ENCODE assay signal across 20 cellular contexts in genomic region chr17:83057397-83057761, GRCh38. TPM values are rescaled to one million over a fixed set of nuclear protein-coding genes. Genes with fewer than 3 reads are reported as not detected.
DNase-seq lines count a peak whose midpoint lies in the region; ATAC-seq, FAIRE-seq and TF ChIP-seq lines count a peak whose summit lies in the region.
"Had no signal": no experiment of that assay in that cellular context is flagged by ENCODE, and none has a peak within 500 bp of the region (broad histone marks: within the 10 kb centered on the region; RNA-seq: fewer than 3 reads in every experiment).

No MANE protein-coding gene starts in this region.

- TF ChIP-seq CTCF in SK-N-SH (IDR thresholded peaks at IDR 0.05) (no peak), kidney (IDR thresholded peaks at IDR 0.05; ENCODE audit: borderline replicate concordance, extremely low read depth, insufficient read depth) (no peak), stomach (IDR thresholded peaks at IDR 0.05) (no peak), lower lobe of right lung (IDR thresholded peaks at IDR 0.05) (no peak)

- peaks cover 11% of the 10 kb centered on the region for H3K4me1 Mint-ChIP-seq in activated naive CD8-positive, alpha-beta T cell treated with anti-CD3 and anti-CD28 coated beads, Interleukin-2, amount 10 ng/mL, durations not matched to agents 7 days and 5 days
- peaks cover 10% of the 10 kb centered on the region for H3K4me1 Mint-ChIP-seq in activated naive CD8-positive, alpha-beta T cell treated with anti-CD3 and anti-CD28 coated beads for 36 hours
- H3K4me1 Mint-ChIP-seq in immature natural killer cell, result peaks cover 17 to 26% of the 10 kb centered on the region in 2 donors

- H3K27me3 Mint-ChIP-seq in activated naive CD8-positive, alpha-beta T cell treated with anti-CD3 and anti-CD28 coated beads, Interleukin-2, amount 10 ng/mL, durations not matched to agents 7 days and 5 days, result peaks cover 5% of the 10 kb centered on the region
- H3K27me3 Mint-ChIP-seq in activated naive CD8-positive, alpha-beta T cell treated with anti-CD3 and anti-CD28 coated beads for 36 hours, result no peaks in the 10 kb centered on the region
- peaks cover 10 to 14% (median 13%) of the 10 kb centered on the region in 3 donors for H3K27me3 Mint-ChIP-seq in immature natural killer cell (ENCODE audit: low read depth in 3 of 3)
- H3K27me3 Mint-ChIP-seq: CD4-positive, alpha-beta T cell had no signal

- TF ChIP-seq RAD21 in SK-N-SH (IDR thresholded peaks at IDR 0.05; ENCODE audit: low read length), result no peak

- POLR2A ChIA-PET in SK-N-SH (lab: Yijun Ruan, JAX), result no interaction called here
- POLR2A ChIA-PET in activated naive CD8-positive, alpha-beta T cell treated with anti-CD3 and anti-CD28 coated beads, Interleukin-2, amount 10 ng/mL, durations not matched to agents 7 days and 5 days (lab: Charles Lee), result no interaction called here

- no peak overlapping the region for H2AFZ ChIP-seq in SK-N-SH (ENCODE audit: low read depth)

- no peak for TF ChIP-seq EP300 in SK-N-SH (IDR thresholded peaks at IDR 0.05; ENCODE audit: borderline replicate concordance in 1 of 2, low read depth in 1 of 2, low read length in 1 of 2)
- no peak for TF ChIP-seq EP300 in stomach (IDR thresholded peaks at IDR 0.05)

- no peaks in the 10 kb centered on the region for H3K79me2 ChIP-seq in SK-N-SH (ENCODE audit: insufficient read depth)

- TF ChIP-seq POLR2A in stomach (IDR thresholded peaks at IDR 0.05), result no peak

- DNase-seq in SK-N-SH, result peak; percentile 30
- DNase-seq in activated naive CD8-positive, alpha-beta T cell treated with anti-CD3 and anti-CD28 coated beads, Interleukin-2, amount 10 ng/mL, durations not matched to agents 7 days and 5 days, result no peak
- DNase-seq in activated naive CD8-positive, alpha-beta T cell treated with anti-CD3 and anti-CD28 coated beads for 36 hours, result no peak
- DNase-seq in kidney, result peak; percentile 63
- peak; percentile 23 for DNase-seq in stomach
- DNase-seq in immature natural killer cell, result no peak
- DNase-seq in lower lobe of right lung, result no peak
- DNase-seq: activated CD4-positive, alpha-beta T cell treated with anti-CD3 and anti-CD28 coated beads for 48 hours; activated gamma-delta T cell; effector CD8-positive, alpha-beta T cell; erythroblast; stimulated activated naive CD4-positive, alpha-beta T cell had no signal

- WGBS in SK-N-SH (ENCODE audit: low lambda C conversion rate), result 77% methylated on average over 14 of the region's 14 CpGs
- 85 to 93% (median 89%) methylated on average over 14 of the region's 14 CpGs for WGBS in stomach, 5 donors

- peak overlapping the region; percentile 31 for H3K27ac Mint-ChIP-seq in activated naive CD8-positive, alpha-beta T cell treated with anti-CD3 and anti-CD28 coated beads, Interleukin-2, amount 10 ng/mL, durations not matched to agents 7 days and 5 days
- no peak overlapping the region for H3K27ac Mint-ChIP-seq in activated naive CD8-positive, alpha-beta T cell treated with anti-CD3 and anti-CD28 coated beads for 36 hours
- H3K27ac Mint-ChIP-seq in immature natural killer cell, result peak overlapping the region in 2 of 6 donors; percentile 75 to 86
- H3K27ac Mint-ChIP-seq: CD4-positive, alpha-beta T cell had no signal

- CTCF ChIA-PET in SK-N-SH (lab: Yijun Ruan, JAX), result interaction anchor here (1.6 to 1.7 kb wide), 2 partner anchors 19 to 275 kb away, joined by 4 read pairs; no protein-coding TSS in a partner anchor

- H3K4me1 ChIP-seq in SK-N-SH (ENCODE audit: control insufficient read depth in 1 of 2, insufficient read depth in 2 of 2, low read depth in 1 of 2, low read length in 1 of 2) (peaks cover 7 to 11% of the 10 kb centered on the region in 2 experiments; a peak in 3 of 4 replicates), kidney (ENCODE audit: control insufficient read depth in 1 of 2, insufficient read depth in 1 of 2, low read depth in 1 of 2, low read length in 2 of 2) (peaks cover under 1 to 13% of the 10 kb centered on the region in 2 donors), stomach (peaks cover 6 to 34% (median 22%) of the 10 kb centered on the region in 4 donors), lower lobe of right lung (peaks cover 20% of the 10 kb centered on the region)
- H3K4me1 ChIP-seq: breast epithelium had no signal

- no peak overlapping the region for H3K4me3 Mint-ChIP-seq in activated naive CD8-positive, alpha-beta T cell treated with anti-CD3 and anti-CD28 coated beads, Interleukin-2, amount 10 ng/mL, durations not matched to agents 7 days and 5 days
- H3K4me3 Mint-ChIP-seq in activated naive CD8-positive, alpha-beta T cell treated with anti-CD3 and anti-CD28 coated beads for 36 hours, result no peak overlapping the region
- H3K4me3 Mint-ChIP-seq in immature natural killer cell, result no peak overlapping the region
- H3K4me3 Mint-ChIP-seq: CD4-positive, alpha-beta T cell had no signal

- no peaks in the 10 kb centered on the region for H3K36me3 Mint-ChIP-seq in activated naive CD8-positive, alpha-beta T cell treated with anti-CD3 and anti-CD28 coated beads, Interleukin-2, amount 10 ng/mL, durations not matched to agents 7 days and 5 days
- H3K36me3 Mint-ChIP-seq in activated naive CD8-positive, alpha-beta T cell treated with anti-CD3 and anti-CD28 coated beads for 36 hours, result no peaks in the 10 kb centered on the region
- H3K36me3 Mint-ChIP-seq in immature natural killer cell, result no peaks in the 10 kb centered on the region

- H3K9me3 ChIP-seq in SK-N-SH (no peaks in the 10 kb centered on the region), kidney (ENCODE audit: control insufficient read depth in 1 of 2, low read length in 2 of 2) (no peaks in the 10 kb centered on the region), stomach (no peaks in the 10 kb centered on the region), lower lobe of right lung (no peaks in the 10 kb centered on the region)
- H3K9me3 ChIP-seq: breast epithelium, psoas muscle, thoracic aorta had no signal

- H3K27me3 ChIP-seq in SK-N-SH (ENCODE audit: insufficient read depth) (no peaks in the 10 kb centered on the region), stomach (no peaks in the 10 kb centered on the region), lower lobe of right lung (ENCODE audit: low read depth) (no peaks in the 10 kb centered on the region)
- H3K27me3 ChIP-seq: breast epithelium had no signal

- no peak for FAIRE-seq in kidney (lab: Jason Lieb, UNC)
- FAIRE-seq: GM12891 had no signal

- H3K9ac ChIP-seq in SK-N-SH (no peak overlapping the region), kidney (ENCODE audit: low read length in 2 of 2) (no peak overlapping the region)

- H3K9me2 ChIP-seq in SK-N-SH, result no peaks in the 10 kb centered on the region

- no peaks in the 10 kb centered on the region for H4K20me1 ChIP-seq in SK-N-SH (ENCODE audit: insufficient read depth)

- H3K9me3 Mint-ChIP-seq in activated naive CD8-positive, alpha-beta T cell treated with anti-CD3 and anti-CD28 coated beads, Interleukin-2, amount 10 ng/mL, durations not matched to agents 7 days and 5 days, result no peaks in the 10 kb centered on the region
- no peaks in the 10 kb centered on the region for H3K9me3 Mint-ChIP-seq in activated naive CD8-positive, alpha-beta T cell treated with anti-CD3 and anti-CD28 coated beads for 36 hours
- no peaks in the 10 kb centered on the region for H3K9me3 Mint-ChIP-seq in immature natural killer cell
- H3K9me3 Mint-ChIP-seq: CD4-positive, alpha-beta T cell had no signal

- H3K4me3 ChIP-seq in SK-N-SH (ENCODE audit: low read depth in 2 of 2, low read length in 1 of 2), result no peak overlapping the region
- H3K4me3 ChIP-seq in kidney (ENCODE audit: low read length in 2 of 2), result no peak overlapping the region
- no peak overlapping the region for H3K4me3 ChIP-seq in stomach
- H3K4me3 ChIP-seq in lower lobe of right lung, result no peak overlapping the region
- H3K4me3 ChIP-seq: breast epithelium had no signal

- H3F3A ChIP-seq in SK-N-SH (replicated peaks; ENCODE audit: insufficient read depth), result peaks cover 7% of the 10 kb centered on the region

- H3K36me3 ChIP-seq in SK-N-SH (replicated peaks in 1 of 2; ENCODE audit: control insufficient read depth in 1 of 2, insufficient read depth in 2 of 2, low read length in 1 of 2), result no peaks in the 10 kb centered on the region
- H3K36me3 ChIP-seq in kidney (ENCODE audit: control insufficient read depth in 1 of 2, insufficient read depth in 2 of 2, low read length in 2 of 2), result no peaks in the 10 kb centered on the region
- no peaks in the 10 kb centered on the region for H3K36me3 ChIP-seq in stomach
- no peaks in the 10 kb centered on the region for H3K36me3 ChIP-seq in lower lobe of right lung
- H3K36me3 ChIP-seq: breast epithelium, thoracic aorta had no signal

- no peak for ATAC-seq in SK-N-SH treated with all-trans-retinoic acid at 6 μM for 48 hours
- no peak for ATAC-seq in activated naive CD8-positive, alpha-beta T cell treated with anti-CD3 and anti-CD28 coated beads, Interleukin-2, amount 10 ng/mL, durations not matched to agents 7 days and 5 days (ENCODE audit: low read depth)
- no peak for ATAC-seq in lower lobe of right lung

- H3K4me2 ChIP-seq in SK-N-SH, result no peak overlapping the region

- intact Hi-C loops in kidney (cut with DNase I) (no loop called here), stomach (cut with DNase I; ENCODE audit: low total_unique reads) (no loop called here), lower lobe of right lung (cut with DNase I) (no loop called here)

- no peak overlapping the region for H3K27ac ChIP-seq in SK-N-SH (ENCODE audit: low read depth in 2 of 2, low read length in 1 of 2)
- no peak overlapping the region for H3K27ac ChIP-seq in kidney (ENCODE audit: low read depth in 2 of 2, low read length in 2 of 2)
- H3K27ac ChIP-seq in stomach, result no peak overlapping the region
- no peak overlapping the region for H3K27ac ChIP-seq in lower lobe of right lung
- H3K27ac ChIP-seq: 22Rv1, breast epithelium, RWPE1 had no signal

TF ChIP-seq in SK-N-SH, 30 proteins besides CTCF, POLR2A, EP300 and RAD21 (continues in another document):
- TF ChIP-seq GATA2 (CRISPR knock-in tag; IDR thresholded peaks at IDR 0.05), result no peak
- TF ChIP-seq ELF1 (IDR thresholded peaks at IDR 0.05), result no peak
- no peak for TF ChIP-seq FOXJ3 (CRISPR knock-in tag; IDR thresholded peaks at IDR 0.05)

TF ChIP-seq in SK-N-SH treated with all-trans-retinoic acid at 6 μM for 48 hours, 23 proteins besides CTCF, POLR2A, EP300 and RAD21 (continues in another document):
- no peak for TF ChIP-seq ARNTL (CRISPR knock-in tag; IDR thresholded peaks at IDR 0.05; ENCODE audit: borderline replicate concordance, low read depth)

RNA-seq across cellular contexts. Expression of gene METRNL, which starts 22.0 kb away (rescaled TPM):
- polyA plus RNA-seq in SK-N-SH (2012; rRNA removed) (50.8 and 75.5 TPM in 2 replicates), kidney (ENCODE audit: insufficient read depth, low read depth, low replicate concordance) (107 TPM), stomach (10 to 100 TPM; 29.3 to 49.1 (median 35.9) TPM), immature natural killer cell (10 to 100 TPM; 13.6 to 72.3 (median 49.2) TPM)
- 31.7 and 51.3 TPM in 2 replicates for polyA plus RNA-seq in SK-N-SH (2012; cell fraction: cytosol; rRNA removed)
- polyA plus RNA-seq in SK-N-SH (2012; cell fraction: nucleus; rRNA removed), result 56.5 and 122 TPM in 2 replicates
- total RNA-seq in activated naive CD8-positive, alpha-beta T cell treated with anti-CD3 and anti-CD28 coated beads, Interleukin-2, amount 10 ng/mL, durations not matched to agents 7 days and 5 days, result 10 to 100 TPM; 11.1 to 13.2 TPM
- 1 to 10 TPM; 4.7 to 5.9 TPM for total RNA-seq in activated naive CD8-positive, alpha-beta T cell treated with anti-CD3 and anti-CD28 coated beads for 36 hours
- total RNA-seq in kidney (61.5 TPM), stomach (100 to 1,000 TPM in 2 of 5 donors, 10 to 100 TPM in 3; 25.7 to 452 (median 55.4) TPM), lower lobe of right lung (59.8 TPM)

Comparison
In these comparisons a context has a peak if more than half of its experiments do, and no peak if none do; other contexts are left out.
1. DNase-seq: peak in SK-N-SH (single experiment), kidney (single experiment) and stomach (single experiment); none in activated naive CD8-positive, alpha-beta T cell treated with anti-CD3 and anti-CD28 coated beads, Interleukin-2, amount 10 ng/mL, durations not matched to agents 7 days and 5 days (single experiment), activated naive CD8-positive, alpha-beta T cell treated with anti-CD3 and anti-CD28 coated beads for 36 hours (single experiment), immature natural killer cell (0 of 3) and lower lobe of right lung (single experiment).